ENCODE assay signal across 33 cellular contexts in genomic region chr4:109051054-109051453, GRCh38.
"Had no signal": no experiment of that assay in that cellular context is flagged by ENCODE, and none has a peak within 500 bp of the region (broad histone marks: within the 10 kb centered on the region; RNA-seq: fewer than 3 reads in every experiment).

No MANE protein-coding gene starts in this region.

- H3K27ac Mint-ChIP-seq: naive thymus-derived CD4-positive, alpha-beta T cell; natural killer cell treated with Interleukin-12 subunit alpha and Interleukin-12 subunit beta and Interleukin-15 and Interleukin-18, amount 100 ng/mL, for 72 hours; progenitor cell of endocrine pancreas; stimulated activated naive B cell treated with anti-CD40 and anti-IgM and Interleukin-4, amounts not matched to agents 10 μg/mL and 1 μg/mL and 100 μg/mL, for 72 hours had no signal

- H3K4me1 ChIP-seq: left lung, pancreas, right lobe of liver, stomach had no signal

- H3K4me3 Mint-ChIP-seq: naive thymus-derived CD4-positive, alpha-beta T cell; natural killer cell treated with Interleukin-12 subunit alpha and Interleukin-12 subunit beta and Interleukin-15 and Interleukin-18, amount 100 ng/mL, for 72 hours; neural crest cell; stimulated activated naive B cell treated with anti-CD40 and anti-IgM and Interleukin-4, amounts not matched to agents 10 μg/mL and 1 μg/mL and 100 μg/mL, for 72 hours had no signal

- H3K9me3 Mint-ChIP-seq: naive thymus-derived CD4-positive, alpha-beta T cell; natural killer cell treated with Interleukin-12 subunit alpha and Interleukin-12 subunit beta and Interleukin-15 and Interleukin-18, amount 100 ng/mL, for 72 hours; stimulated activated naive B cell treated with anti-CD40 and anti-IgM and Interleukin-4, amounts not matched to agents 10 μg/mL and 1 μg/mL and 100 μg/mL, for 72 hours had no signal

- FAIRE-seq: urothelium cell line had no signal

- H3K9me3 ChIP-seq: heart left ventricle, left lung, lower lobe of right lung, mucosa of descending colon, pancreas, right atrium auricular region, right lobe of liver, stomach, suprapubic skin, thoracic aorta, tibial artery, upper lobe of right lung had no signal

- H3K27me3 ChIP-seq: heart left ventricle, left lung, pancreas, right atrium auricular region, right lobe of liver, stomach, suprapubic skin, tibial artery, upper lobe of right lung had no signal

- H3K27me3 Mint-ChIP-seq: natural killer cell treated with Interleukin-12 subunit alpha and Interleukin-12 subunit beta and Interleukin-15 and Interleukin-18, amount 100 ng/mL, for 72 hours; progenitor cell of endocrine pancreas; stimulated activated naive B cell treated with anti-CD40 and anti-IgM and Interleukin-4, amounts not matched to agents 10 μg/mL and 1 μg/mL and 100 μg/mL, for 72 hours had no signal

- H3K36me3 ChIP-seq: heart left ventricle, left lung, lower lobe of right lung, pancreas, right atrium auricular region, right lobe of liver, stomach, suprapubic skin, thoracic aorta, tibial artery, upper lobe of right lung had no signal

- H3K4me3 ChIP-seq: heart left ventricle, left lung, lower lobe of right lung, mucosa of descending colon, pancreas, right atrium auricular region, right lobe of liver, skin epidermis, stomach, suprapubic skin, thoracic aorta, tibial artery, upper lobe of right lung had no signal

- H3K27ac ChIP-seq: heart left ventricle, left lung, lower lobe of right lung, pancreas, right atrium auricular region, right lobe of liver, skin epidermis, stomach, suprapubic skin, thoracic aorta, tibial artery, upper lobe of right lung had no signal

- H3K4me1 Mint-ChIP-seq: stimulated activated naive B cell treated with anti-CD40 and anti-IgM and Interleukin-4, amounts not matched to agents 10 μg/mL and 1 μg/mL and 100 μg/mL, for 72 hours had no signal

- ATAC-seq: heart left ventricle; left colon; left lung; lower lobe of right lung; mucosa of descending colon; naive thymus-derived CD4-positive, alpha-beta T cell; natural killer cell treated with Interleukin-12 subunit alpha and Interleukin-12 subunit beta and Interleukin-15 and Interleukin-18, amount 100 ng/mL, for 72 hours; pancreas; right lobe of liver; stimulated activated naive B cell treated with anti-CD40 and anti-IgM and Interleukin-4, amounts not matched to agents 10 μg/mL and 1 μg/mL and 100 μg/mL, for 72 hours; stimulated activated naive CD8-positive, alpha-beta T cell treated with anti-CD3 and anti-CD28 coated beads, Interleukin-15, Interleukin-2, amounts not matched to agents 100 U/mL and 50 U/mL, for 24 hours; upper lobe of right lung had no signal

- DNase-seq: heart left ventricle; hypothalamus; islet precursor cell; kidney glomerular epithelial cell; left colon; left lung; lower lobe of right lung; mammary epithelial cell; mesendoderm; midbrain; mucosa of descending colon; naive thymus-derived CD4-positive, alpha-beta T cell; nucleus accumbens; pancreas; right lobe of liver; stimulated activated CD4-positive, alpha-beta T cell treated with anti-CD3 and anti-CD28 coated beads, Interleukin-12 subunit alpha, Interleukin-12 subunit beta, amount 100 ng/mL, for 4 hours; stimulated activated CD4-positive, alpha-beta T cell treated with anti-CD3 and anti-CD28 coated beads, Interleukin-15, amount 100 ng/mL, for 24 hours; stimulated activated CD4-positive, alpha-beta T cell treated with anti-CD3 and anti-CD28 coated beads, Interleukin-2, amount 100 ng/mL, for 24 hours; stimulated activated CD4-positive, alpha-beta T cell treated with anti-CD3 and anti-CD28 coated beads, Interleukin-4, amount 100 ng/mL, for 1 hour; stimulated activated naive B cell treated with anti-CD40 and anti-IgM and Interleukin-4, amounts not matched to agents 10 μg/mL and 1 μg/mL and 100 μg/mL, for 72 hours; stimulated activated naive CD8-positive, alpha-beta T cell treated with anti-CD3 and anti-CD28 coated beads, Interleukin-15, Interleukin-2, amounts not matched to agents 100 U/mL and 50 U/mL, for 24 hours; stomach; tibial artery; trophoblast cell; upper lobe of right lung had no signal

- H3K36me3 Mint-ChIP-seq: naive thymus-derived CD4-positive, alpha-beta T cell; natural killer cell treated with Interleukin-12 subunit alpha and Interleukin-12 subunit beta and Interleukin-15 and Interleukin-18, amount 100 ng/mL, for 72 hours; stimulated activated naive B cell treated with anti-CD40 and anti-IgM and Interleukin-4, amounts not matched to agents 10 μg/mL and 1 μg/mL and 100 μg/mL, for 72 hours had no signal
